In the genomic region with DNA sequence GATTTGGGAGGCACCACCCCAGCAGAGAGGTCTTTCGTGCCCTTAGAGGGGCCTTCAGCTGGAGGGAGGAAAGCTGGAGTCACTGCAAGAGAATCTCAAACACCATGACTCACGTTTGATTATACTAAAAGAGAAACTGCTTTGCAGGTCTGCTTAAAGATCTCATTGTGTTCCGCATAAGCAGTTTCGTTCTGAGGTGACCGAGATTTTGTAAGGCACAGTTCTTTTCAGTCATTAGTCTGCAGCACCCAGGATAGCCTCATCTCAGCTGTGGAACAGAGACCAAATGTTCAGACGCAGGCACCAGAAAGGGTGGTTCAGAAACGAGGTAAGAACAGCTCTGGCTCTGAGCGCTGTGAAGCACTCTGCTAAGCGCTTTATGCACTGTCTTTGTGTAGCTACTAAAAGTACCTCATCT, we compare ENCODE assay signal across 8 cellular contexts.
DNase-seq lines count a peak whose midpoint lies in the region; ATAC-seq and TF ChIP-seq lines count a peak whose summit lies in the region.

No MANE protein-coding gene starts in this region.

- POLR2A ChIA-PET in HEK293T (lab: Yijun Ruan, JAX): no interaction called here

- no peaks in the 10 kb centered on the region for H3F3A ChIP-seq in SU-DHL-6 (ENCODE audit: insufficient read depth)

- H3K9me3 ChIP-seq in SU-DHL-6 (ENCODE audit: insufficient read depth, low read length) (no peaks in the 10 kb centered on the region), thyroid gland (no peaks in the 10 kb centered on the region)

- no peaks in the 10 kb centered on the region for H3K9me2 ChIP-seq in SU-DHL-6 (replicated peaks; ENCODE audit: insufficient read depth, low read length)

- H2AFZ ChIP-seq in ACC112 (ENCODE audit: low read length, unreplicated experiment) (peak overlapping the region; percentile 22), SU-DHL-6 (ENCODE audit: low read depth, low read length, severe bottlenecking) (peak overlapping the region; percentile 11)

- no peak for TF ChIP-seq POLR2A in thyroid gland (IDR thresholded peaks at IDR 0.05)

- no peak overlapping the region for H3K4me3 ChIP-seq in ACC112 (ENCODE audit: low read depth, low read length)
- no peak overlapping the region for H3K4me3 ChIP-seq in SU-DHL-6 (ENCODE audit: insufficient read depth, low read length, poor library complexity, severe bottlenecking)
- no peak overlapping the region for H3K4me3 ChIP-seq in kidney epithelial cell (ENCODE audit: low read depth, low read length)
- no peak overlapping the region for H3K4me3 ChIP-seq in thyroid gland (replicated peaks in 1 of 3)

- ATAC-seq in GM18868 (IDR thresholded peaks at IDR 0.05; ENCODE audit: unreplicated experiment) (peak; percentile 98), HG02981 (IDR thresholded peaks at IDR 0.05; ENCODE audit: unreplicated experiment) (peak; percentile 95)

- peak; percentile 49 for DNase-seq in kidney epithelial cell (ENCODE audit: low read depth)
- DNase-seq in HEK293T (ENCODE audit: extremely low spot score): no peak
- no peak for DNase-seq in NCI-H1092 (lab: John Stamatoyannopoulos, UW)
- no peak for DNase-seq in thyroid gland

- no peak overlapping the region for H3K27ac ChIP-seq in ACC112 (ENCODE audit: low read depth, low read length)
- H3K27ac ChIP-seq in SU-DHL-6 (ENCODE audit: low read depth, low read length): no peak overlapping the region
- no peak overlapping the region for H3K27ac ChIP-seq in thyroid gland

- no peaks in the 10 kb centered on the region for H4K20me1 ChIP-seq in SU-DHL-6 (ENCODE audit: low read depth, low read length)

- no peaks in the 10 kb centered on the region for H3K4me1 ChIP-seq in ACC112 (ENCODE audit: control insufficient read depth, insufficient read depth, low read length, unreplicated experiment)
- H3K4me1 ChIP-seq in thyroid gland: no peaks in the 10 kb centered on the region

- peaks cover 4% of the 10 kb centered on the region; the same call in 1 of the 2 replicates for H3K27me3 ChIP-seq in ACC112 (ENCODE audit: insufficient read depth, low read length)
- H3K27me3 ChIP-seq in SU-DHL-6 (ENCODE audit: low read length): no peaks in the 10 kb centered on the region
- no peaks in the 10 kb centered on the region for H3K27me3 ChIP-seq in kidney epithelial cell (ENCODE audit: control insufficient read depth, insufficient read depth, low read length)
- H3K27me3 ChIP-seq in thyroid gland: no peaks in the 10 kb centered on the region

- H3K4me2 ChIP-seq in SU-DHL-6 (ENCODE audit: low read depth, low read length, poor library complexity, severe bottlenecking): peak overlapping the region; percentile 30

- 51 to 58% methylated on average over 9 of the region's 9 CpGs for WGBS in thyroid gland, 2 donors

- CTCF ChIA-PET in HEK293T (lab: Yijun Ruan, JAX): interaction anchor here (0.7 to 1.6 kb wide), 4 partner anchors 14 to 406 kb away, joined by 3 to 4 read pairs (median 3); no protein-coding TSS in a partner anchor

- H3K36me3 ChIP-seq in ACC112 (ENCODE audit: insufficient read depth, low read length): no peaks in the 10 kb centered on the region
- H3K36me3 ChIP-seq in SU-DHL-6 (ENCODE audit: low read length): no peaks in the 10 kb centered on the region
- H3K36me3 ChIP-seq in kidney epithelial cell (ENCODE audit: control insufficient read depth, insufficient read depth, low read length): no peaks in the 10 kb centered on the region
- H3K36me3 ChIP-seq in thyroid gland: no peaks in the 10 kb centered on the region

- intact Hi-C loops in thyroid gland (cut with DNase I): no loop called here

- TF ChIP-seq CTCF in SU-DHL-6 (IDR thresholded peaks at IDR 0.05; ENCODE audit: insufficient read depth, low read length, poor library complexity, severe bottlenecking) (no peak), kidney epithelial cell (IDR thresholded peaks at IDR 0.05; ENCODE audit: insufficient read depth, low read length, poor library complexity, severe bottlenecking) (no peak), thyroid gland (IDR thresholded peaks at IDR 0.05) (no peak)

- H3K9ac ChIP-seq in SU-DHL-6 (ENCODE audit: low read length): no peak overlapping the region

- no peaks in the 10 kb centered on the region for H3K79me2 ChIP-seq in ACC112 (ENCODE audit: control insufficient read depth, insufficient read depth, low read length, unreplicated experiment)
- H3K79me2 ChIP-seq in SU-DHL-6 (ENCODE audit: insufficient read depth, low read length): no peaks in the 10 kb centered on the region

TF ChIP-seq in HEK293T, 16 proteins besides CTCF, POLR2A, EP300 and RAD21:
- TF ChIP-seq LEF1 (IDR thresholded peaks at IDR 0.05; ENCODE audit: borderline replicate concordance) (no peak), BHLHE40 (IDR thresholded peaks at IDR 0.05; ENCODE audit: borderline replicate concordance) (no peak), FOXM1 (IDR thresholded peaks at IDR 0.05; ENCODE audit: borderline replicate concordance) (no peak), L3MBTL2 (conservative IDR thresholded peaks at IDR 0.05) (no peak), SP1 (IDR thresholded peaks at IDR 0.05) (no peak), FOXA1 (IDR thresholded peaks at IDR 0.05) (no peak), ARNT (IDR thresholded peaks at IDR 0.05) (no peak), FOXK2 (IDR thresholded peaks at IDR 0.05) (no peak), NFRKB (IDR thresholded peaks at IDR 0.05) (no peak), ZNF384 (IDR thresholded peaks at IDR 0.05) (no peak), SUZ12 (IDR thresholded peaks at IDR 0.05) (no peak), CTBP1 (IDR thresholded peaks at IDR 0.05; ENCODE audit: borderline replicate concordance) (no peak), TARDBP (IDR thresholded peaks at IDR 0.05) (no peak), ELF4 (IDR thresholded peaks at IDR 0.05) (no peak), HDGF (IDR thresholded peaks at IDR 0.05; ENCODE audit: borderline replicate concordance) (no peak)
- TF ChIP-seq, protein P1, sequence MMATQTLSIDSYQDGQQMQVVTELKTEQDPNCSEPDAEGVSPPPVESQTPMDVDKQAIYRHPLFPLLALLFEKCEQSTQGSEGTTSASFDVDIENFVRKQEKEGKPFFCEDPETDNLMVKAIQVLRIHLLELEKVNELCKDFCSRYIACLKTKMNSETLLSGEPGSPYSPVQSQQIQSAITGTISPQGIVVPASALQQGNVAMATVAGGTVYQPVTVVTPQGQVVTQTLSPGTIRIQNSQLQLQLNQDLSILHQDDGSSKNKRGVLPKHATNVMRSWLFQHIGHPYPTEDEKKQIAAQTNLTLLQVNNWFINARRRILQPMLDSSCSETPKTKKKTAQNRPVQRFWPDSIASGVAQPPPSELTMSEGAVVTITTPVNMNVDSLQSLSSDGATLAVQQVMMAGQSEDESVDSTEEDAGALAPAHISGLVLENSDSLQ (IDR thresholded peaks at IDR 0.05): no peak
